ENCODE assay signal across 1 cellular context in genomic region chr12:20174776-20175175, GRCh38.
TF ChIP-seq lines count a peak whose summit lies in the region.

No MANE protein-coding gene starts in this region.

TF ChIP-seq in H1, 55 proteins besides CTCF, POLR2A, EP300 and RAD21 (continued from another document):
- TF ChIP-seq CHD7 (IDR thresholded peaks at IDR 0.05; ENCODE audit: insufficient replicate concordance, low read length): no peak
- no peak for TF ChIP-seq SRF (IDR thresholded peaks at IDR 0.05; ENCODE audit: low read depth, low read length)
- no peak for TF ChIP-seq MAX (IDR thresholded peaks at IDR 0.05)
- no peak for TF ChIP-seq ATF3 (IDR thresholded peaks at IDR 0.05; ENCODE audit: insufficient read depth, low read depth, low read length)
- TF ChIP-seq SP2 (IDR thresholded peaks at IDR 0.05; ENCODE audit: low read length): no peak
TF ChIP-seq in H1: peak in this region for 0.
